ENCODE assay signal across 1 cellular context in the genomic region with DNA sequence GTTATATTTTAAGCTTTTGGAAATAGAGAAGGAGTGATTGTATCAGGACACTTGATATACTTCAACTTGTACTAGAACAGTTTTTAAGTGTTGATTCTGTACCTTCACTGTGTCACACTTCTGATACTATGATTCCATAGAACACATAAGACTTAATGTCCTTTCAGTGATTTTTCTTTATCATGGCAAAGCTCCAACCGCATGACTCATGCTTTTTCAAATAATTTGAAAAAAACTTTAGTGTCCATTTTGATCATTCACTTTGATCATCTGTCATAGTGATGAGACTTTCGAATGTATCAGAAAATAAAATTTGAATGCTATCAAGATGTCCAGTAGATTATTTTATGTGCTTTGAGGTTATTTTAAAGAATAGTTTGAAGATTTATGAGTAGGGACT.
TF ChIP-seq lines count a peak whose summit lies in the region.

No MANE protein-coding gene starts in this region.

TF ChIP-seq in GM12878, 131 proteins besides CTCF, POLR2A, EP300 and RAD21 (continued from another document):
- TF ChIP-seq TBL1XR1 (IDR thresholded peaks at IDR 0.05; ENCODE audit: low read depth, low read length) (no peak), E2F8 (IDR thresholded peaks at IDR 0.05; ENCODE audit: low read depth, partially characterized antibody) (no peak), SPI1 (IDR thresholded peaks at IDR 0.05; ENCODE audit: borderline replicate concordance, insufficient read depth, low read depth, low read length) (no peak), JUND (IDR thresholded peaks at IDR 0.05; ENCODE audit: low read depth, low read length) (no peak), NR2F1 (conservative IDR thresholded peaks at IDR 0.05) (no peak), HDAC6 (IDR thresholded peaks at IDR 0.05; ENCODE audit: unreplicated experiment) (no peak), ZNF217 (IDR thresholded peaks at IDR 0.05) (no peak), RB1 (IDR thresholded peaks at IDR 0.05; ENCODE audit: borderline replicate concordance) (no peak), STAT1 (conservative IDR thresholded peaks at IDR 0.05) (no peak), KAT2A (conservative IDR thresholded peaks at IDR 0.05; ENCODE audit: control insufficient read depth, low read depth, low read length) (no peak), MAX (IDR thresholded peaks at IDR 0.05; ENCODE audit: low read depth, low read length) (no peak)
- TF ChIP-seq, protein P1, sequence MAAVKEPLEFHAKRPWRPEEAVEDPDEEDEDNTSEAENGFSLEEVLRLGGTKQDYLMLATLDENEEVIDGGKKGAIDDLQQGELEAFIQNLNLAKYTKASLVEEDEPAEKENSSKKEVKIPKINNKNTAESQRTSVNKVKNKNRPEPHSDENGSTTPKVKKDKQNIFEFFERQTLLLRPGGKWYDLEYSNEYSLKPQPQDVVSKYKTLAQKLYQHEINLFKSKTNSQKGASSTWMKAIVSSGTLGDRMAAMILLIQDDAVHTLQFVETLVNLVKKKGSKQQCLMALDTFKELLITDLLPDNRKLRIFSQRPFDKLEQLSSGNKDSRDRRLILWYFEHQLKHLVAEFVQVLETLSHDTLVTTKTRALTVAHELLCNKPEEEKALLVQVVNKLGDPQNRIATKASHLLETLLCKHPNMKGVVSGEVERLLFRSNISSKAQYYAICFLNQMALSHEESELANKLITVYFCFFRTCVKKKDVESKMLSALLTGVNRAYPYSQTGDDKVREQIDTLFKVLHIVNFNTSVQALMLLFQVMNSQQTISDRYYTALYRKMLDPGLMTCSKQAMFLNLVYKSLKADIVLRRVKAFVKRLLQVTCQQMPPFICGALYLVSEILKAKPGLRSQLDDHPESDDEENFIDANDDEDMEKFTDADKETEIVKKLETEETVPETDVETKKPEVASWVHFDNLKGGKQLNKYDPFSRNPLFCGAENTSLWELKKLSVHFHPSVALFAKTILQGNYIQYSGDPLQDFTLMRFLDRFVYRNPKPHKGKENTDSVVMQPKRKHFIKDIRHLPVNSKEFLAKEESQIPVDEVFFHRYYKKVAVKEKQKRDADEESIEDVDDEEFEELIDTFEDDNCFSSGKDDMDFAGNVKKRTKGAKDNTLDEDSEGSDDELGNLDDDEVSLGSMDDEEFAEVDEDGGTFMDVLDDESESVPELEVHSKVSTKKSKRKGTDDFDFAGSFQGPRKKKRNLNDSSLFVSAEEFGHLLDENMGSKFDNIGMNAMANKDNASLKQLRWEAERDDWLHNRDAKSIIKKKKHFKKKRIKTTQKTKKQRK (IDR thresholded peaks at IDR 0.05; ENCODE audit: low read depth, low read length) = no peak
- TF ChIP-seq, protein P2, sequence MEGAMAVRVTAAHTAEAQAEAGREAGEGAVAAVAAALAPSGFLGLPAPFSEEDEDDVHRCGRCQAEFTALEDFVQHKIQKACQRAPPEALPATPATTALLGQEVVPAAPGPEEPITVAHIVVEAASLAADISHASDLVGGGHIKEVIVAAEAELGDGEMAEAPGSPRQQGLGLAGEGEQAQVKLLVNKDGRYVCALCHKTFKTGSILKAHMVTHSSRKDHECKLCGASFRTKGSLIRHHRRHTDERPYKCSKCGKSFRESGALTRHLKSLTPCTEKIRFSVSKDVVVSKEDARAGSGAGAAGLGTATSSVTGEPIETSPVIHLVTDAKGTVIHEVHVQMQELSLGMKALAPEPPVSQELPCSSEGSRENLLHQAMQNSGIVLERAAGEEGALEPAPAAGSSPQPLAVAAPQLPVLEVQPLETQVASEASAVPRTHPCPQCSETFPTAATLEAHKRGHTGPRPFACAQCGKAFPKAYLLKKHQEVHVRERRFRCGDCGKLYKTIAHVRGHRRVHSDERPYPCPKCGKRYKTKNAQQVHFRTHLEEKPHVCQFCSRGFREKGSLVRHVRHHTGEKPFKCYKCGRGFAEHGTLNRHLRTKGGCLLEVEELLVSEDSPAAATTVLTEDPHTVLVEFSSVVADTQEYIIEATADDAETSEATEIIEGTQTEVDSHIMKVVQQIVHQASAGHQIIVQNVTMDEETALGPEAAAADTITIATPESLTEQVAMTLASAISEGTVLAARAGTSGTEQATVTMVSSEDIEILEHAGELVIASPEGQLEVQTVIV (IDR thresholded peaks at IDR 0.05; ENCODE audit: borderline replicate concordance, partially characterized antibody) = no peak
